Comparison of ENCODE assay signal across 11 cellular contexts in the genomic region with DNA sequence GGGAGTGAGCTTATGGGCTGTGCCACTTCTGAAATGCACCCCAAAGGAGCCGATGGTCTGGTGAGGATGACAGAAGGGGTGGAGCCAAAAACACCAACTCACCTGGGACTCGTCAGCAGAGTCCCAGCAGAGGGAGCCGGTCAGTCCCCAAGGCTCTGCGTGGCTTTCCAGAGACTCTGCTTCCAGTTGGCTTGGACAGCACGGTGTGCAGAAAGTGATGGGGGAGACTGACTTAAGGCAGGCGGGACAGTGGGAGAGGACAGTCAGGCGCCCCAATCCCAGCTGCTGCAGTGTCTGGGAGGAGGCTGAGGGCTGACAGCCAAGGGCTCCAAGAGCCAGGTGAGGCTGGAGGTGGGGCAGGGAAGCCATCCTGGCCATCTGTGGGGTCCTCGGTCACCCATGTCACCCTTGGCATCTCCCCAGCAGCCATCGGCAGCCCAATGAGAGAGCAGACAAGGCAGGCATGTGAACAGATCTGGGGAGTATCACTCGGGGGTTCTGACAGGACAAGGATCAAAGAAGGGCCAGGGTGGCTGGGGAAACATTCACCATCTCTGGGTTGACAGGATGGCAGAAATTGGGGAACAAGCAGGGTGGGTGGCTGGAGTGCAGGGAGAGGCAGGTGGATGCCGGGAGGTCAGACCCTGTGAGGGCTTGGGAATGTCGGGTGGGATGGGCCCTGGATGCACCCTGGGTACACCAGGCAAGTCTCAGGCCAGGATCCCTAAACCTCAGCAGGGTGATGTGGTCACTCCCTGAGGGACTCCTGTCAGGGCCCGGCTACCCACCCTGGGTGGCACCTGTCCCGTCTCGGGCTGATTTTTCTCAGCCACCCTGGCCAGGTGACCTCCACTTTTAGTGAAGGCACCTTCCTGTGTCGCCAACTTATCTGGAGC. TPM values are rescaled to one million over a fixed set of nuclear protein-coding genes. Genes with fewer than 3 reads are reported as not detected.
DNase-seq lines count a peak whose midpoint lies in the region; ATAC-seq, FAIRE-seq and TF ChIP-seq lines count a peak whose summit lies in the region.
"Had no signal": no experiment of that assay in that cellular context is flagged by ENCODE, and none has a peak within 500 bp of the region (broad histone marks: within the 10 kb centered on the region; RNA-seq: fewer than 3 reads in every experiment).

No MANE protein-coding gene starts in this region.

- H3K4me1 ChIP-seq in Karpas-422 (ENCODE audit: low read length) (no peaks in the 10 kb centered on the region), neuronal stem cell (ENCODE audit: control insufficient read depth in 2 of 2, insufficient read depth in 1 of 2, low read depth in 1 of 2, low read length in 2 of 2) (no peaks in the 10 kb centered on the region)
- H3K4me1 ChIP-seq: right atrium auricular region had no signal

- H3K9me3 ChIP-seq in Karpas-422 (ENCODE audit: low read length) (no peaks in the 10 kb centered on the region), neuronal stem cell (replicated peaks in 1 of 2; ENCODE audit: control insufficient read depth in 2 of 2, insufficient read depth in 1 of 2, low read depth in 1 of 2, low read length in 2 of 2) (no peaks in the 10 kb centered on the region)

- H3K4me3 ChIP-seq in Karpas-422 (ENCODE audit: low read length) = no peak overlapping the region
- H3K4me3 ChIP-seq in bronchial epithelial cell (ENCODE audit: low read depth, low read length) = no peak overlapping the region
- no peak overlapping the region for H3K4me3 ChIP-seq in neuronal stem cell (ENCODE audit: low read length in 2 of 2)
- H3K4me3 ChIP-seq: right atrium auricular region had no signal

- H3K9ac ChIP-seq in Karpas-422 (ENCODE audit: low read length) (no peak overlapping the region), neuronal stem cell (ENCODE audit: low read depth, low read length, poor library complexity) (no peak overlapping the region)

- H3K79me1 ChIP-seq in neuronal stem cell (ENCODE audit: low read depth, low read length) = no peaks in the 10 kb centered on the region

- H2BK12ac ChIP-seq in neuronal stem cell (ENCODE audit: low read length) = peak overlapping the region; percentile 85

- H3K27ac ChIP-seq in Karpas-422 (ENCODE audit: low read length) (no peak overlapping the region), neuronal stem cell (replicated peaks; ENCODE audit: low read length) (no peak overlapping the region)
- H3K27ac ChIP-seq: right atrium auricular region had no signal

- no peak overlapping the region for H3K4ac ChIP-seq in neuronal stem cell (ENCODE audit: low read length)

- no peaks in the 10 kb centered on the region for H3K9me2 ChIP-seq in Karpas-422 (replicated peaks; ENCODE audit: insufficient read depth, low read length)

- H4K20me1 ChIP-seq in Karpas-422 (ENCODE audit: insufficient read depth, low read depth, low read length) = no peaks in the 10 kb centered on the region

- H2BK15ac ChIP-seq in neuronal stem cell (ENCODE audit: low read length) = no peak overlapping the region

- no peaks in the 10 kb centered on the region for H3K27me3 ChIP-seq in Karpas-422 (ENCODE audit: low read length)
- H3K27me3 ChIP-seq in bronchial epithelial cell (ENCODE audit: control insufficient read depth, insufficient read depth, low read length) = no peaks in the 10 kb centered on the region
- no peaks in the 10 kb centered on the region for H3K27me3 ChIP-seq in neuronal stem cell (ENCODE audit: control insufficient read depth in 3 of 3, insufficient read depth in 3 of 3, low read depth in 1 of 3, low read length in 3 of 3)
- H3K27me3 ChIP-seq: right atrium auricular region had no signal

- ATAC-seq in HG03442 (IDR thresholded peaks at IDR 0.05; ENCODE audit: unreplicated experiment) (no peak), HG03469 (IDR thresholded peaks at IDR 0.05; ENCODE audit: unreplicated experiment) (no peak)

- peak; percentile 13 to 59 for DNase-seq in NCI-H2081 (lab: John Stamatoyannopoulos, UW)
- DNase-seq in NCI-H2081 treated with DMSO at 0.1 percent for 48 hours (lab: John Stamatoyannopoulos, UW) = no peak
- DNase-seq in Karpas-422 = peak; percentile 35
- DNase-seq in bronchial epithelial cell (ENCODE audit: low read depth) = peak; percentile 50
- peak; percentile 12 for DNase-seq in neuronal stem cell (ENCODE audit: low spot score)
- DNase-seq in NCI-H2171 treated with DMSO at 0.1 percent for 48 hours (lab: John Stamatoyannopoulos, UW) = no peak

- WGBS in neuronal stem cell (ENCODE audit: extremely low coverage in 2 of 2, insufficient read length in 2 of 2, insufficient replicate concordance in 1 of 2), 2 donors = no CpG with 5 or more reads among the region's 16 CpGs

- H4K8ac ChIP-seq in neuronal stem cell (ENCODE audit: low read depth, low read length) = no peak overlapping the region

- H3K36me3 ChIP-seq in Karpas-422 (ENCODE audit: insufficient read depth, low read length) (no peaks in the 10 kb centered on the region), bronchial epithelial cell (ENCODE audit: control insufficient read depth, insufficient read depth, low read length) (no peaks in the 10 kb centered on the region), neuronal stem cell (replicated peaks in 1 of 2; ENCODE audit: control insufficient read depth in 2 of 2, insufficient read depth in 2 of 2, low read length in 2 of 2) (no peaks in the 10 kb centered on the region)
- H3K36me3 ChIP-seq: right atrium auricular region had no signal

- H2BK5ac ChIP-seq in neuronal stem cell (ENCODE audit: low read length) = no peak overlapping the region

- H3K14ac ChIP-seq in neuronal stem cell (ENCODE audit: low read length) = no peak overlapping the region

- H3K4me2 ChIP-seq in Karpas-422 (ENCODE audit: low read depth, low read length, poor library complexity, severe bottlenecking) (no peak overlapping the region), neuronal stem cell (ENCODE audit: insufficient read depth, low read length, poor library complexity, severe bottlenecking) (no peak overlapping the region)

- H3K18ac ChIP-seq in neuronal stem cell (ENCODE audit: low read length) = peak overlapping the region; percentile 79

- H2BK120ac ChIP-seq in neuronal stem cell (ENCODE audit: low read depth, low read length) = no peak overlapping the region

- FAIRE-seq in bronchial epithelial cell (lab: Jason Lieb, UNC) = peak; percentile 73

- H3K23ac ChIP-seq in neuronal stem cell (ENCODE audit: low read depth, low read length, poor library complexity) = no peak overlapping the region

- no peaks in the 10 kb centered on the region for H3K79me2 ChIP-seq in Karpas-422 (ENCODE audit: low read length)

- no peak overlapping the region for H4K91ac ChIP-seq in neuronal stem cell (ENCODE audit: low read depth, low read length, poor library complexity)

- H2AFZ ChIP-seq in Karpas-422 (ENCODE audit: low read length) = no peak overlapping the region
- no peak overlapping the region for H2AFZ ChIP-seq in neuronal stem cell (ENCODE audit: low read length)

- TF ChIP-seq CTCF in bronchial epithelial cell (IDR thresholded peaks at IDR 0.05; ENCODE audit: insufficient read depth, low read length, severe bottlenecking) = peak; percentile 85

- peak overlapping the region; percentile 91 for H2AK5ac ChIP-seq in neuronal stem cell (ENCODE audit: low read depth, low read length)

RNA-seq across cellular contexts. Expression of gene KRTAP17-1, which starts 8.9 kb away (rescaled TPM):
- total RNA-seq in Karpas-422 (2014; rRNA removed; shearing (Covaris generic); ENCODE audit: low replicate concordance) = 1.6 TPM in 1 of 2 replicates, not detected in the other
- total RNA-seq in bronchial epithelial cell = not detected in 2 replicates
- polyA plus RNA-seq in neuronal stem cell (2013, experiment 1 of 2) = not detected
- not detected for polyA plus RNA-seq in neuronal stem cell (2013, experiment 2 of 2)
- total RNA-seq: fibroblast of lung, right atrium auricular region, temporal lobe had no signal
- polyA plus RNA-seq: fibroblast of lung had no signal

RNA-seq across cellular contexts. Expression of gene KRTAP16-1, which starts 15.3 kb away (rescaled TPM):
- not detected in 2 replicates for total RNA-seq in Karpas-422 (2014; rRNA removed; shearing (Covaris generic); ENCODE audit: low replicate concordance)
- total RNA-seq in bronchial epithelial cell = not detected in 2 replicates
- not detected for polyA plus RNA-seq in neuronal stem cell (2013, experiment 1 of 2)
- not detected for polyA plus RNA-seq in neuronal stem cell (2013, experiment 2 of 2)
- total RNA-seq: fibroblast of lung, right atrium auricular region, temporal lobe had no signal
- polyA plus RNA-seq: fibroblast of lung had no signal

RNA-seq across cellular contexts. Expression of gene KRTAP29-1, which starts 21.8 kb away (rescaled TPM):
- not detected in 2 replicates for total RNA-seq in Karpas-422 (2014; rRNA removed; shearing (Covaris generic); ENCODE audit: low replicate concordance)
- total RNA-seq in bronchial epithelial cell = not detected in 2 replicates
- not detected for polyA plus RNA-seq in neuronal stem cell (2013, experiment 1 of 2)
- not detected for polyA plus RNA-seq in neuronal stem cell (2013, experiment 2 of 2)
- total RNA-seq: fibroblast of lung, right atrium auricular region, temporal lobe had no signal
- polyA plus RNA-seq: fibroblast of lung had no signal

RNA-seq across cellular contexts. Expression of gene KRT33A, which starts 26.2 kb away (rescaled TPM):
- not detected in 2 replicates for total RNA-seq in Karpas-422 (2014; rRNA removed; shearing (Covaris generic); ENCODE audit: low replicate concordance)
- total RNA-seq in bronchial epithelial cell = 0.13 TPM in 1 of 2 replicates, not detected in the other
- polyA plus RNA-seq in neuronal stem cell (2013, experiment 1 of 2) = not detected
- polyA plus RNA-seq in neuronal stem cell (2013, experiment 2 of 2) = not detected
- total RNA-seq: fibroblast of lung, right atrium auricular region, temporal lobe had no signal
- polyA plus RNA-seq: fibroblast of lung had no signal

RNA-seq across cellular contexts. Expression of gene KRT33B, which starts 45.2 kb away (rescaled TPM):
- total RNA-seq in Karpas-422 (2014; rRNA removed; shearing (Covaris generic); ENCODE audit: low replicate concordance) = not detected in 2 replicates
- total RNA-seq in bronchial epithelial cell = 0.79 and 1.7 TPM in 2 replicates
- not detected for polyA plus RNA-seq in neuronal stem cell (2013, experiment 1 of 2)
- not detected for polyA plus RNA-seq in neuronal stem cell (2013, experiment 2 of 2)
- total RNA-seq: fibroblast of lung, right atrium auricular region, temporal lobe had no signal
- polyA plus RNA-seq: fibroblast of lung had no signal

Comparison
In these comparisons a context has a peak if more than half of its experiments do, and no peak if none do; other contexts are left out.
1. DNase-seq: peak in NCI-H2081 (2 of 2), Karpas-422 (single experiment), bronchial epithelial cell (single experiment) and neuronal stem cell (single experiment); none in NCI-H2081 treated with DMSO at 0.1 percent for 48 hours (single experiment) and NCI-H2171 treated with DMSO at 0.1 percent for 48 hours (single experiment).